In the genomic region with DNA sequence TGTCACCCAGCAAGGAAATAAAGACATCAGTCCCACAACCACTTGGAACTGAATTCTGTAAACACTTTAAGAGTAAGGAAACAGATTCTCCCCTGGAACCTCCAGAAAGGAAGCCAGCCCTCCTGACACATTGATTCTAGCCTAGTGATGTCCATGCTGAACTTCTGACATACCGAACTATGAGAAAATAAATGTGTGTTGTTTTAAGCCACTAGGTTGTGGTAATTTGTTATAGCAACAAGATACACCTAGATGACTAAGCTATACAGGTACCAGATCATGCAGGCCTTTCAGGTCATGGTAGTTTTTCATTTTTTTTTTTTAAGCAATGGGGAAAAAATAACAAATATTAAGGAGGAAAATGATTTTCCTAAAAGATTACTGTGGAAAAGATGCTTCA, we compare ENCODE assay signal across 19 cellular contexts. TPM values are rescaled to one million over a fixed set of nuclear protein-coding genes. Genes with fewer than 3 reads are reported as not detected.
A peak's percentile ranks its signal among the peaks of the same experiment; 100 is the strongest.
DNase-seq lines count a peak whose midpoint lies in the region; ATAC-seq and TF ChIP-seq lines count a peak whose summit lies in the region.
"Had no signal": no experiment of that assay in that cellular context is flagged by ENCODE, and none has a peak within 500 bp of the region (broad histone marks: within the 10 kb centered on the region; RNA-seq: fewer than 3 reads in every experiment).

No MANE protein-coding gene starts in this region.

- DNase-seq in mammary epithelial cell = peak; percentile 79
- no peak for DNase-seq in breast epithelium (ENCODE audit: low spot score in 2 of 2)
- peak in 1 of 2 donors; percentile 11 for DNase-seq in foreskin keratinocyte
- no peak for DNase-seq in type B pancreatic cell (ENCODE audit: extremely low spot score, unreplicated experiment)
- no peak for DNase-seq in activated CD4-positive, CD25-positive, alpha-beta regulatory T cell treated with anti-CD3 and anti-CD28 coated beads, Interleukin-2, amount 50 U/mL, for 72 hours
- DNase-seq: AML-193; BE2C; CD4-positive, alpha-beta T cell; CD8-positive, alpha-beta memory T cell; DMS153; DND-41; GOT3; HFFc6 had no signal

- H3K4me3 Mint-ChIP-seq in type B pancreatic cell = no peak overlapping the region
- H3K4me3 Mint-ChIP-seq: CD14-positive monocyte; CD4-positive, alpha-beta T cell; CD8-positive, alpha-beta memory T cell; HFFc6 had no signal

- H3K4me2 ChIP-seq in mammary epithelial cell (ENCODE audit: insufficient read depth, low read depth, low read length) = no peak overlapping the region

- no peaks in the 10 kb centered on the region for H3K4me1 Mint-ChIP-seq in type B pancreatic cell (ENCODE audit: unreplicated experiment)
- H3K4me1 Mint-ChIP-seq: CD14-positive monocyte; CD8-positive, alpha-beta memory T cell had no signal

- H3K36me3 ChIP-seq in mammary epithelial cell (ENCODE audit: insufficient read depth, low read length) (no peaks in the 10 kb centered on the region), breast epithelium (no peaks in the 10 kb centered on the region)
- H3K36me3 ChIP-seq: BE2C; BLaER1 treated with 17β-estradiol and CSF1 and Interleukin-3, amounts not matched to agents 10 nM and 100 nM; HAP-1 had no signal

- BruUV-seq in mammary epithelial cell (replicated peaks; lab: Mats Ljungman, UMichigan) = no TSS peak

- no peaks in the 10 kb centered on the region for H3K9me3 Mint-ChIP-seq in type B pancreatic cell
- H3K9me3 Mint-ChIP-seq: HFFc6 had no signal

- no peaks in the 10 kb centered on the region for H4K20me1 ChIP-seq in mammary epithelial cell (ENCODE audit: insufficient read depth, low read length)
- H4K20me1 ChIP-seq: BLaER1 treated with 17β-estradiol and CSF1 and Interleukin-3, amounts not matched to agents 10 nM and 100 nM had no signal

- H3K27ac ChIP-seq in mammary epithelial cell (ENCODE audit: insufficient read depth, low read depth, low read length) (no peak overlapping the region), breast epithelium (no peak overlapping the region), foreskin keratinocyte (no peak overlapping the region)
- H3K27ac ChIP-seq: 22Rv1; BLaER1 treated with 17β-estradiol and CSF1 and Interleukin-3, amounts not matched to agents 10 nM and 100 nM had no signal

- peak overlapping the region; percentile 14 for H2AFZ ChIP-seq in mammary epithelial cell (ENCODE audit: low read depth, low read length)

- no peaks in the 10 kb centered on the region for H3K36me3 Mint-ChIP-seq in type B pancreatic cell
- H3K36me3 Mint-ChIP-seq: CD14-positive monocyte; CD8-positive, alpha-beta memory T cell had no signal

- H3K27me3 Mint-ChIP-seq in type B pancreatic cell = peaks cover 9% of the 10 kb centered on the region
- H3K27me3 Mint-ChIP-seq: CD4-positive, alpha-beta T cell; CD8-positive, alpha-beta memory T cell had no signal

- peak overlapping the region; percentile 67 for H3K27ac Mint-ChIP-seq in type B pancreatic cell
- H3K27ac Mint-ChIP-seq: CD14-positive monocyte; CD4-positive, alpha-beta T cell; CD8-positive, alpha-beta memory T cell; HFFc6 had no signal

- peak; percentile 16 for ATAC-seq in foreskin keratinocyte
- ATAC-seq in HG03025 (IDR thresholded peaks at IDR 0.05; ENCODE audit: low FRiP score, unreplicated experiment) = no peak

- CTCF ChIA-PET in mammary epithelial cell (lab: Charles Lee; ENCODE audit: low non-redundant PET) = no interaction called here

- no peaks in the 10 kb centered on the region for H3K9me3 ChIP-seq in mammary epithelial cell (replicated peaks; ENCODE audit: insufficient read depth, low read length)
- H3K9me3 ChIP-seq in breast epithelium = no peaks in the 10 kb centered on the region
- H3K9me3 ChIP-seq: BE2C; BLaER1 treated with 17β-estradiol and CSF1 and Interleukin-3, amounts not matched to agents 10 nM and 100 nM; HAP-1 had no signal

- H3K4me1 ChIP-seq in mammary epithelial cell (ENCODE audit: insufficient read depth, low read length) = no peaks in the 10 kb centered on the region
- H3K4me1 ChIP-seq in breast epithelium = no peaks in the 10 kb centered on the region
- no peaks in the 10 kb centered on the region for H3K4me1 ChIP-seq in foreskin keratinocyte
- H3K4me1 ChIP-seq: BE2C had no signal

- no peak overlapping the region for H3K9ac ChIP-seq in mammary epithelial cell (ENCODE audit: insufficient read depth, low read length)
- H3K9ac ChIP-seq: BLaER1 treated with 17β-estradiol and CSF1 and Interleukin-3, amounts not matched to agents 10 nM and 100 nM had no signal

- H3K79me2 ChIP-seq in mammary epithelial cell (ENCODE audit: insufficient read depth, low read length) = no peaks in the 10 kb centered on the region

- H3K4me3 ChIP-seq in mammary epithelial cell (replicated peaks in 1 of 3; ENCODE audit: insufficient read depth in 1 of 3, low read depth in 2 of 3, low read length in 3 of 3) (no peak overlapping the region), breast epithelium (no peak overlapping the region)
- H3K4me3 ChIP-seq: BLaER1 treated with 17β-estradiol and CSF1 and Interleukin-3, amounts not matched to agents 10 nM and 100 nM; HAP-1 had no signal

- H3K27me3 ChIP-seq in mammary epithelial cell (ENCODE audit: insufficient read depth, low read length) (no peaks in the 10 kb centered on the region), breast epithelium (no peaks in the 10 kb centered on the region), foreskin keratinocyte (no peaks in the 10 kb centered on the region)
- H3K27me3 ChIP-seq: BE2C; BLaER1 treated with 17β-estradiol and CSF1 and Interleukin-3, amounts not matched to agents 10 nM and 100 nM had no signal

- intact Hi-C loops in mammary epithelial cell (cut with micrococcal nuclease) = no loop called here
- intact Hi-C loops in breast epithelium (cut with DNase I; ENCODE audit: low total_unique reads) = no loop called here

- in situ Hi-C loops in mammary epithelial cell (cut with MboI; ENCODE audit: low sequenced_read_pairs in 2 of 2) = no loop called here

- dilution Hi-C loops in mammary epithelial cell (cut with HindIII; ENCODE audit: low sequenced_read_pairs) = no loop called here

- no peak for TF ChIP-seq POLR2A in breast epithelium (IDR thresholded peaks at IDR 0.05)

- TF ChIP-seq CTCF in mammary epithelial cell (conservative IDR thresholded peaks at IDR 0.05 in 1 of 2, IDR thresholded peaks at IDR 0.05 in 1 of 2; ENCODE audit: extremely low read depth in 1 of 2, insufficient read depth in 1 of 2, low read depth in 1 of 2, low read length in 2 of 2) (no peak), breast epithelium (IDR thresholded peaks at IDR 0.05) (no peak), foreskin keratinocyte (conservative IDR thresholded peaks at IDR 0.05) (no peak), type B pancreatic cell (conservative IDR thresholded peaks at IDR 0.05) (no peak)

- WGBS in mammary epithelial cell (ENCODE audit: low coverage, missing lambda C conversion rate) = 69% methylated on average over 1 of the region's 1 CpG

RNA-seq across cellular contexts. Expression of a gene that starts 37.6 kb away (rescaled TPM):
- not detected for total RNA-seq in mammary epithelial cell
- not detected for polyA plus RNA-seq in mammary epithelial cell
- not detected for polyA minus RNA-seq in mammary epithelial cell
- total RNA-seq in breast epithelium = not detected
- not detected in 2 replicates for total RNA-seq in foreskin keratinocyte
- not detected in 2 replicates for polyA plus RNA-seq in foreskin keratinocyte
- total RNA-seq in type B pancreatic cell (ENCODE audit: low replicate concordance) = 2.0 and 2.5 TPM in 2 replicates
- total RNA-seq: CD4-positive, alpha-beta T cell; CD8-positive, alpha-beta memory T cell; HFFc6 had no signal
- polyA plus RNA-seq: AG04450; CD14-positive monocyte; CD8-positive, alpha-beta memory T cell had no signal
